1 cellular context compared by ENCODE assay signal in genomic region chr19:571127-571974, GRCh38.
TF ChIP-seq lines count a peak whose summit lies in the region.

No MANE protein-coding gene starts in this region.

TF ChIP-seq in K562, 482 proteins besides CTCF, POLR2A, EP300 and RAD21 (continued from another document and continues in another):
- TF ChIP-seq ZBTB40 (IDR thresholded peaks at IDR 0.05) = 0 out of 2 replicates have a peak, but pooled peaks have one; percentile 49
- TF ChIP-seq ZBTB40 (CRISPR knock-in tag; IDR thresholded peaks at IDR 0.05) = no peak
- TF ChIP-seq NFYB (IDR thresholded peaks at IDR 0.05; ENCODE audit: extremely low read depth, insufficient read length) = peak; percentile 6
- no peak for TF ChIP-seq ARID3A (IDR thresholded peaks at IDR 0.05; ENCODE audit: borderline replicate concordance, low read depth, low read length)
- no peak; the same call in 1 of the 2 replicates for TF ChIP-seq CREB3L1 (IDR thresholded peaks at IDR 0.05; ENCODE audit: borderline replicate concordance, low read depth)
- peak; percentile 46; the same call in 1 of the 2 replicates for TF ChIP-seq BRD4 (IDR thresholded peaks at IDR 0.05)
- no peak for TF ChIP-seq HBP1 (CRISPR knock-in tag; IDR thresholded peaks at IDR 0.05)
- TF ChIP-seq SMAD4 (CRISPR knock-in tag; conservative IDR thresholded peaks at IDR 0.05) = peak; percentile 73; the same call in 1 of the 2 replicates
- TF ChIP-seq MIER1 (IDR thresholded peaks at IDR 0.05; ENCODE audit: low read depth) = peak; percentile 72; the same call in 1 of the 2 replicates
- no peak for TF ChIP-seq CREB5 (CRISPR knock-in tag; IDR thresholded peaks at IDR 0.05)
- TF ChIP-seq REST (CRISPR knock-in tag; IDR thresholded peaks at IDR 0.05; ENCODE audit: low read depth) = no peak
- no peak for TF ChIP-seq THAP12 (CRISPR knock-in tag; IDR thresholded peaks at IDR 0.05)
- no peak for TF ChIP-seq ZNF707 (CRISPR knock-in tag; conservative IDR thresholded peaks at IDR 0.05)
- TF ChIP-seq ZBTB17 (CRISPR knock-in tag; IDR thresholded peaks at IDR 0.05) = 0 out of 2 replicates have a peak, but pooled peaks have one; percentile 31
- no peak for TF ChIP-seq MTA2 (IDR thresholded peaks at IDR 0.05; ENCODE audit: low read depth)
- TF ChIP-seq MAFK (IDR thresholded peaks at IDR 0.05; ENCODE audit: low read length) = no peak
- TF ChIP-seq ATF6 (CRISPR knock-in tag; IDR thresholded peaks at IDR 0.05) = no peak
- TF ChIP-seq FOXM1 (IDR thresholded peaks at IDR 0.05; ENCODE audit: low read depth) = no peak; the same call in 1 of the 2 replicates
- TF ChIP-seq FOXM1 (CRISPR knock-in tag; IDR thresholded peaks at IDR 0.05; ENCODE audit: low read depth) = no peak
- TF ChIP-seq E2F5 (CRISPR knock-in tag; IDR thresholded peaks at IDR 0.05) = no peak
- no peak for TF ChIP-seq GATA2 (CRISPR knock-in tag; IDR thresholded peaks at IDR 0.05)
